Comparison of ENCODE assay signal across 9 cellular contexts in the genomic region with DNA sequence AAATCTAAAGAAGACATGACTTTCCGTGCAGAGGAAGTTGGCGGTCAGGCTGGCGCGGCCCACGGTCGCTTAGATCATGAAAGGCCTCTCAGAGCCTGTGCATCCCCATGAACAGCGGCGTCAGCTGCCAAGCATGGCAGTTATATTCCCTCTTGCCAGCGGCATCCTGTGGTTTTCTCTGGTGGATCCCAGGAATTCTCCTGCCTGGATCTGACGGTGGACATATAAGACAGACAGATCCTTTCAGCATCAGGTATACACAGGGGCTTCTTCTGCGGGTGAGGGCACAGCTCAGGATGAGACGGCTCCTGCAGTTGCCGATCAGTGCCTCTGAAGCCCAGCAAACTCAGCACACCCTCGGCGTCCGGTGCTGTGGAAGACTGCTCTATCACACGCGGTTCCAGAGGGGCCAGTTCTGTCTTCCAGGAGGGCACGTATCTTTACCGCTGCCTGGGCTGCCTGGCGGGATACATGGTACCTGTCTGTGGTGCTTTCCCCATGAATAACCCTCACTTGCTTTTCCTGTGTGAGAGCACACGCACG.
DNase-seq lines count a peak whose midpoint lies in the region; ATAC-seq and TF ChIP-seq lines count a peak whose summit lies in the region.
"Had no signal": no experiment of that assay in that cellular context is flagged by ENCODE, and none has a peak within 500 bp of the region (broad histone marks: within the 10 kb centered on the region; RNA-seq: fewer than 3 reads in every experiment).

No MANE protein-coding gene starts in this region.

- peak overlapping the region; percentile 93 for H3K27ac Mint-ChIP-seq in activated T-helper 2 cell treated with anti-CD3 and anti-CD28 coated beads, Interferon-gamma antibody, Interleukin-2, Interleukin-4, amounts not matched to agents 10 μg/mL and 5 μg/mL and 100 μg/mL, durations not matched to agents 14 hours and 24 hours and 36 hours

- H3K4me3 ChIP-seq in thoracic aorta = no peak overlapping the region
- H3K4me3 ChIP-seq: K562 had no signal

- H3K9me3 Mint-ChIP-seq in activated T-helper 2 cell treated with anti-CD3 and anti-CD28 coated beads, Interferon-gamma antibody, Interleukin-2, Interleukin-4, amounts not matched to agents 10 μg/mL and 5 μg/mL and 100 μg/mL, durations not matched to agents 14 hours and 24 hours and 36 hours = no peaks in the 10 kb centered on the region

- H3K9me3 ChIP-seq in thoracic aorta = no peaks in the 10 kb centered on the region

- peak overlapping the region; percentile 53 for H3K4me3 Mint-ChIP-seq in activated T-helper 2 cell treated with anti-CD3 and anti-CD28 coated beads, Interferon-gamma antibody, Interleukin-2, Interleukin-4, amounts not matched to agents 10 μg/mL and 5 μg/mL and 100 μg/mL, durations not matched to agents 14 hours and 24 hours and 36 hours (ENCODE audit: low read depth)

- no peaks in the 10 kb centered on the region for H3K27me3 Mint-ChIP-seq in activated T-helper 2 cell treated with anti-CD3 and anti-CD28 coated beads, Interferon-gamma antibody, Interleukin-2, Interleukin-4, amounts not matched to agents 10 μg/mL and 5 μg/mL and 100 μg/mL, durations not matched to agents 14 hours and 24 hours and 36 hours (ENCODE audit: low read depth)

- peak; percentile 19 to 40 (median 34) for DNase-seq in activated CD4-positive, CD25-positive, alpha-beta regulatory T cell (lab: John Stamatoyannopoulos, UW)
- no peak for DNase-seq in activated T-helper 2 cell treated with anti-CD3 and anti-CD28 coated beads, Interferon-gamma antibody, Interleukin-2, Interleukin-4, amounts not matched to agents 10 μg/mL and 5 μg/mL and 100 μg/mL, durations not matched to agents 14 hours and 24 hours and 36 hours (ENCODE audit: low spot score)
- DNase-seq in foreskin melanocyte = peak; percentile 42
- no peak for DNase-seq in thoracic aorta (ENCODE audit: low spot score)
- DNase-seq in RKO (ENCODE audit: low spot score) = no peak
- DNase-seq in NAMALWA (ENCODE audit: low spot score) = no peak
- DNase-seq in KG1 (lab: John Stamatoyannopoulos, UW) = no peak
- DNase-seq: NCI-H524 treated with DMSO at 0.1 percent for 48 hours had no signal

- H3K36me3 ChIP-seq in thoracic aorta = no peaks in the 10 kb centered on the region

- H3K4me1 Mint-ChIP-seq in activated T-helper 2 cell treated with anti-CD3 and anti-CD28 coated beads, Interferon-gamma antibody, Interleukin-2, Interleukin-4, amounts not matched to agents 10 μg/mL and 5 μg/mL and 100 μg/mL, durations not matched to agents 14 hours and 24 hours and 36 hours (ENCODE audit: low read depth) = peaks cover 75% of the 10 kb centered on the region

- H3K4me1 ChIP-seq in thoracic aorta (ENCODE audit: control insufficient read depth in 1 of 2, low read depth in 2 of 2) = peaks cover 22 to 74% of the 10 kb centered on the region in 2 donors

- intact Hi-C loops in activated T-helper 2 cell treated with anti-CD3 and anti-CD28 coated beads, Interferon-gamma antibody, Interleukin-2, Interleukin-4, amounts not matched to agents 10 μg/mL and 5 μg/mL and 100 μg/mL, durations not matched to agents 14 hours and 24 hours and 36 hours (cut with micrococcal nuclease) = loop anchor here (2.0 to 5.0 kb wide), 5 partner anchors 88 to 429 kb away; a partner anchor contains a TSS

- H3K36me3 Mint-ChIP-seq in activated T-helper 2 cell treated with anti-CD3 and anti-CD28 coated beads, Interferon-gamma antibody, Interleukin-2, Interleukin-4, amounts not matched to agents 10 μg/mL and 5 μg/mL and 100 μg/mL, durations not matched to agents 14 hours and 24 hours and 36 hours (ENCODE audit: low read depth) = no peaks in the 10 kb centered on the region

- no peaks in the 10 kb centered on the region for H3K27me3 ChIP-seq in thoracic aorta (replicated peaks; ENCODE audit: insufficient read depth)

- no peak for TF ChIP-seq CTCF in thoracic aorta (IDR thresholded peaks at IDR 0.05)

- peak overlapping the region; percentile 79 to 82 for H3K27ac ChIP-seq in thoracic aorta

- no peak for ATAC-seq in thoracic aorta (ENCODE audit: insufficient number of reproducible peaks, low FRiP score, low read depth)

Comparison
In these comparisons a context has a peak if more than half of its experiments do, and no peak if none do; other contexts are left out.
1. DNase-seq: peak in activated CD4-positive, CD25-positive, alpha-beta regulatory T cell (4 of 4) and foreskin melanocyte (single experiment); none in activated T-helper 2 cell treated with anti-CD3 and anti-CD28 coated beads, Interferon-gamma antibody, Interleukin-2, Interleukin-4, amounts not matched to agents 10 μg/mL and 5 μg/mL and 100 μg/mL, durations not matched to agents 14 hours and 24 hours and 36 hours (single experiment), thoracic aorta (single experiment), RKO (single experiment), NAMALWA (single experiment) and KG1 (single experiment).